In genomic region chr14:65411656-65412188, GRCh38 we compare ENCODE assay signal across 8 cellular contexts. TPM values are rescaled to one million over a fixed set of nuclear protein-coding genes. Genes with fewer than 3 reads are reported as not detected.
DNase-seq lines count a peak whose midpoint lies in the region; FAIRE-seq and TF ChIP-seq lines count a peak whose summit lies in the region.

No MANE protein-coding gene starts in this region.

- peak overlapping the region; percentile 69 for H3K4me3 ChIP-seq in SJCRH30
- H3K4me3 ChIP-seq in neutrophil (ENCODE audit: low read depth in 1 of 2, low read length in 1 of 2): peak overlapping the region; percentile 67 to 73

- peak; percentile 96 for DNase-seq in ELF-1 (ENCODE audit: low read depth, low spot score)
- peak; percentile 44 for DNase-seq in GOT3 (lab: John Stamatoyannopoulos, UW)
- DNase-seq in LoVo (ENCODE audit: low spot score): peak; percentile 94
- peak; percentile 88 to 94 for DNase-seq in SJCRH30
- peak; percentile 82 for DNase-seq in activated naive CD4-positive, alpha-beta T cell treated with Interleukin-2 at 50 U/mL for 16 hours
- DNase-seq in frontal cortex (ENCODE audit: low spot score in 2 of 2): peak; percentile 75 to 76
- peak; percentile 75 to 96 (median 92) for DNase-seq in substantia nigra (lab: John Stamatoyannopoulos, UW)

- no peaks in the 10 kb centered on the region for H3K4me1 ChIP-seq in SJCRH30
- peaks cover 8 to 22% of the 10 kb centered on the region in 2 experiments for H3K4me1 ChIP-seq in neutrophil (ENCODE audit: control insufficient read depth in 1 of 2, insufficient read depth in 1 of 2, low read depth in 1 of 2, low read length in 1 of 2)

- H3K27me3 ChIP-seq in SJCRH30 (no peaks in the 10 kb centered on the region), neutrophil (peaks cover 26% of the 10 kb centered on the region)

- no peaks in the 10 kb centered on the region for H3K36me3 ChIP-seq in SJCRH30
- no peaks in the 10 kb centered on the region for H3K36me3 ChIP-seq in neutrophil

- FAIRE-seq in frontal cortex (lab: Jason Lieb, UNC): no peak

- H3K9me3 ChIP-seq in SJCRH30 (replicated peaks): no peaks in the 10 kb centered on the region
- no peaks in the 10 kb centered on the region for H3K9me3 ChIP-seq in neutrophil

- TF ChIP-seq CTCF in neutrophil (IDR thresholded peaks at IDR 0.05): no peak

- H3K27ac ChIP-seq in SJCRH30: peak overlapping the region; percentile 43
- H3K27ac ChIP-seq in neutrophil: no peak overlapping the region
- H3K27ac ChIP-seq in substantia nigra (ENCODE audit: low read depth, low read length, poor library complexity, severe bottlenecking): peak overlapping the region; percentile 94

RNA-seq across cellular contexts. Expression of gene FUT8, which starts 0.8 kb away (rescaled TPM):
- 11.0 and 12.2 TPM in 2 replicates for total RNA-seq in SJCRH30 (2014; rRNA removed; shearing (Covaris generic))
- 197 TPM for total RNA-seq in frontal cortex

Comparison
In these comparisons a context has a peak if more than half of its experiments do, and no peak if none do; other contexts are left out.
1. DNase-seq: peak in every context shown above with its lines; median percentile 96 in ELF-1; 94 in LoVo; 92 in substantia nigra; 91 in SJCRH30; 82 in activated naive CD4-positive, alpha-beta T cell treated with Interleukin-2 at 50 U/mL for 16 hours; 76 in frontal cortex; 44 in GOT3.
2. RNA of gene FUT8, which starts 0.8 kb away (total RNA-seq): 197 TPM in frontal cortex (single experiment); 11.0 to 12.2 TPM in SJCRH30; every median in the first group is over 10 times any median in the second.